Comparison of ENCODE assay signal across 1 cellular context in the genomic region with DNA sequence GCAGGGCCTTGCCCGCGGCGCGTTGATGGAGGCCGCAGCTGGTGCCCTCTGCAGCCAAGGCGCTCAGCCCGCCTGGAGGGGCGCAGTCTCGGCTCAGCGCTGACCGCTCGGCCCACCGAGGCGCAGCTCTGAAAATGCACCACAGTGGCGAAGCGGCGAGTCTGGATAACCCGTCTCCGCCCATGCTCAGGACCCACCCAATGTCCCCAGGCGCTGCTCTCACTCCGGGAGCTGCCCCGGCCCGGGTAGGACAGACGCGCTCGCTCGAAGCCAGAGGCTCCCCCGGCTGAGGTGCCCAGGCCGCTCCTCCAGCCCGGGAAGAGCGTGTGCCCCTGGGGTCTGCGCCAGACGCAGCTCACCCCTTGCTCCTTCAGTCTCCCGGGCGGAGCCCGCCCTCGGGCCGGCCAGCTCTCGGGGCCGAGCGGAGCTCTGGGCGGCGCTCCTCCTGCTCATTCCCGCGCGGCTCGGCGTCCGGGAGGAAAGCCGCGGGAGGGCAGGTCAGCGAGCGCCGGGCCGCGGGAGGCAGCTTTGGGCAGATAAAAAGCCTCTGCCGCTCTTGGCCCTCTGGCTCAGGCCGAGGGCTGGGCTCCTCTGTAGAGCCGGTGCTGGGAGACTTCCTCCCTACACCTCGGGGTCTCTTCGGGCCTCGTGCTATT.
TF ChIP-seq lines count a peak whose summit lies in the region.

No MANE protein-coding gene starts in this region.

TF ChIP-seq in IMR-90, 13 proteins besides CTCF, POLR2A, EP300 and RAD21:
- TF ChIP-seq NFE2L2 (IDR thresholded peaks at IDR 0.05; ENCODE audit: low read depth, low read length) = no peak
- TF ChIP-seq CHD1 (IDR thresholded peaks at IDR 0.05; ENCODE audit: low read depth, low read length) = no peak
- no peak for TF ChIP-seq SMC3 (IDR thresholded peaks at IDR 0.05; ENCODE audit: low read depth, low read length)
- no peak for TF ChIP-seq RCOR1 (IDR thresholded peaks at IDR 0.05; ENCODE audit: insufficient replicate concordance, low read length)
